Comparison of ENCODE assay signal across 10 cellular contexts in the genomic region with DNA sequence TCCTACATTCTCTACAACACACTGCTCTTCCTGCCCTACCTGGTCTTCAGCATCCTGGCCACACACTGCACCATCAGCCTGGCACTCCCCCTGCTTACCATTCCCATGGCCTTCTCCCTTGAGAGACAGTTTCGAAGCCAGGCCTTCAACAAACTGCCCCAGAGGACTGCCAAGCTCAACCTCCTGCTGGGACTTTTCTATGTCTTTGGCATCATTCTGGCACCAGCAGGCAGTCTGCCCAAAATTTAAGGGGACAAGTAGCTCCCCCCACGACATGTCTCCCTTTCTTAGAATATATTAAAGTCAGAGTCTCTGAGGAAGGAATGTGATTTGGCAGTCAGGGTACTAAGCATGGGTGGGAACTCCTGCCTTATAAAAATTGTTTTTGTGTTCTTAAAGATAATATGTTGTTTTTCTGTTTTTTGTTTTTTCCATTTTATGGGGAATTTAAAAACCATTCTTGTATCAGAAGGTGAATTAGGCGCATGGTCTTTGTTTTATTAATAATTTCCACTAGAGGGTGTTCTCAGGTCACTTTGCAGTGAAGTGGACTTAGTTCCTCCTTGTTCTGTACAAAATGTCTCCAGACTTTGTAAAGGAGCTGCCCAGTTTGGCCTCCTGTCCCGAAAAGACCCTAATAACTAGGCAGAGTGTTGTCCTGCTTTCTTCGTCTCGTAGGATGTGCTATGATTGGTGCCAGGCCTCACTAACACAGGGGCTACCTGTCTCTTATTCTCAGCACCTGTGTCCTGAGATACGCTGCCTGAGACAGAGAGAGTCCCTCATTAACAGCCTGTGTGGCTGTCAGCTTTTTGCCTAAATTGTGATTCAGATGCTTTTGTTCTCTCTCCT. TPM values are rescaled to one million over a fixed set of nuclear protein-coding genes. Genes with fewer than 3 reads are reported as not detected.
DNase-seq lines count a peak whose midpoint lies in the region; ATAC-seq and TF ChIP-seq lines count a peak whose summit lies in the region.
"Had no signal": no experiment of that assay in that cellular context is flagged by ENCODE, and none has a peak within 500 bp of the region (broad histone marks: within the 10 kb centered on the region; RNA-seq: fewer than 3 reads in every experiment).

No MANE protein-coding gene starts in this region.

- H3K9ac ChIP-seq in HUES48 (ENCODE audit: low read depth, low read length): no peak overlapping the region
- H3K9ac ChIP-seq in adipocyte (ENCODE audit: low read length): no peak overlapping the region

- no peak for ATAC-seq in CD8-positive, alpha-beta T cell
- ATAC-seq in HG02642 (IDR thresholded peaks at IDR 0.05; ENCODE audit: poor library complexity, unreplicated experiment) (no peak), left cardiac atrium (no peak)

- H3K27ac Mint-ChIP-seq in CD8-positive, alpha-beta T cell: peak overlapping the region; percentile 93

- no peak for TF ChIP-seq CTCF in CD8-positive, alpha-beta T cell (IDR thresholded peaks at IDR 0.05)

- H3K4me3 Mint-ChIP-seq in CD8-positive, alpha-beta T cell: peak overlapping the region; percentile 58

- POLR2A ChIA-PET in CD8-positive, alpha-beta T cell (lab: Charles Lee): interaction anchor here (1.8 kb wide), 1 partner anchor 24 kb away, joined by 6 read pairs; a partner anchor contains a TSS

- H3K27ac ChIP-seq in CD8-positive, alpha-beta T cell (ENCODE audit: low read depth, low read length): peak overlapping the region; percentile 22
- H3K27ac ChIP-seq in HUES48 (ENCODE audit: low read depth, low read length): peak overlapping the region; percentile 77

- H3K27me3 ChIP-seq in CD8-positive, alpha-beta T cell (ENCODE audit: insufficient read depth, low read length): no peaks in the 10 kb centered on the region
- H3K27me3 ChIP-seq in HUES48 (ENCODE audit: control insufficient read depth, insufficient read depth, low read length): no peaks in the 10 kb centered on the region
- H3K27me3 ChIP-seq in adipocyte (replicated peaks; ENCODE audit: control insufficient read depth, insufficient read depth, low read length): no peaks in the 10 kb centered on the region

- peaks cover 55% of the 10 kb centered on the region for H3K4me1 ChIP-seq in CD8-positive, alpha-beta T cell (ENCODE audit: insufficient read depth, low read length)
- H3K4me1 ChIP-seq in HUES48 (ENCODE audit: control insufficient read depth, insufficient read depth, low read length) (peaks cover 33% of the 10 kb centered on the region), adipocyte (ENCODE audit: control insufficient read depth, insufficient read depth, low read length) (peaks cover 30% of the 10 kb centered on the region)

- peaks cover 37% of the 10 kb centered on the region for H3K36me3 ChIP-seq in CD8-positive, alpha-beta T cell (ENCODE audit: insufficient read depth, low read length)
- H3K36me3 ChIP-seq in HUES48 (ENCODE audit: control insufficient read depth, insufficient read depth, low read length) (peaks cover 38% of the 10 kb centered on the region), adipocyte (ENCODE audit: control insufficient read depth, insufficient read depth, low read length, severe bottlenecking) (peaks cover 5% of the 10 kb centered on the region)

- peaks cover 67% of the 10 kb centered on the region for H3K4me1 Mint-ChIP-seq in CD8-positive, alpha-beta T cell (ENCODE audit: low read depth)

- in situ Hi-C loops in KBM-7 (cut with MboI; ENCODE audit: low pct_unique_long_range_greater_than_20kb, low sequenced_read_pairs): no loop called here

- peaks cover 66% of the 10 kb centered on the region for H3K36me3 Mint-ChIP-seq in CD8-positive, alpha-beta T cell

- H3K9me3 Mint-ChIP-seq in CD8-positive, alpha-beta T cell: no peaks in the 10 kb centered on the region

- H3K9me3 ChIP-seq in CD8-positive, alpha-beta T cell (ENCODE audit: low read length): no peaks in the 10 kb centered on the region
- no peaks in the 10 kb centered on the region for H3K9me3 ChIP-seq in HUES48 (ENCODE audit: control insufficient read depth, insufficient read depth, low read length)
- no peaks in the 10 kb centered on the region for H3K9me3 ChIP-seq in adipocyte (ENCODE audit: control insufficient read depth, low read length)

- no peaks in the 10 kb centered on the region for H3K27me3 Mint-ChIP-seq in CD8-positive, alpha-beta T cell (ENCODE audit: low read depth)

- CTCF ChIA-PET in CD8-positive, alpha-beta T cell (lab: Charles Lee): no interaction called here

- intact Hi-C loops in CD8-positive, alpha-beta T cell (cut with DNase I, micrococcal nuclease): no loop called here
- intact Hi-C loops in left cardiac atrium (cut with DNase I): no loop called here

- no peak overlapping the region for H3K4me3 ChIP-seq in CD8-positive, alpha-beta T cell (ENCODE audit: low read depth, low read length)
- H3K4me3 ChIP-seq in HUES48 (ENCODE audit: low read depth, low read length) (0 out of 2 replicates have a peak overlapping the region, but pooled peaks have one; percentile 3), adipocyte (ENCODE audit: low read length) (peak overlapping the region; percentile 31)
- H3K4me3 ChIP-seq: lung had no signal

- DNase-seq in CD8-positive, alpha-beta T cell: no peak
- DNase-seq in adipocyte (ENCODE audit: low read depth) (peak; percentile 34), medulla oblongata (ENCODE audit: extremely low spot score) (peak; percentile 59), KBM-7 (no peak), NCI-H2081 (lab: John Stamatoyannopoulos, UW) (no peak), left cardiac atrium (no peak)
- DNase-seq: activated CD4-positive, alpha-beta T cell treated with anti-CD3 and anti-CD28 coated beads, Interleukin-2, amount 50 U/mL, for 1 hour had no signal

RNA-seq across cellular contexts. Expression of a gene that starts 13.1 kb away (rescaled TPM):
- 10 to 100 TPM; 15.9 to 18.2 TPM for total RNA-seq in CD8-positive, alpha-beta T cell
- total RNA-seq in left cardiac atrium: 10 to 100 TPM in 1 of 2 donors, 1 to 10 TPM in 1; 8.5 to 13.7 TPM

RNA-seq across cellular contexts. Expression of a gene that starts 23.8 kb away (rescaled TPM):
- total RNA-seq in CD8-positive, alpha-beta T cell: 10 to 100 TPM; 24.7 to 25.1 TPM
- 10 to 100 TPM; 29.3 to 34.1 TPM for total RNA-seq in left cardiac atrium

Comparison
In these comparisons a context has a peak if more than half of its experiments do, and no peak if none do; other contexts are left out.
1. DNase-seq: peak in adipocyte (single experiment) and medulla oblongata (single experiment); none in CD8-positive, alpha-beta T cell (0 of 7), KBM-7 (single experiment), NCI-H2081 (0 of 2) and left cardiac atrium (single experiment).